8 cellular contexts compared by ENCODE assay signal in the genomic region with DNA sequence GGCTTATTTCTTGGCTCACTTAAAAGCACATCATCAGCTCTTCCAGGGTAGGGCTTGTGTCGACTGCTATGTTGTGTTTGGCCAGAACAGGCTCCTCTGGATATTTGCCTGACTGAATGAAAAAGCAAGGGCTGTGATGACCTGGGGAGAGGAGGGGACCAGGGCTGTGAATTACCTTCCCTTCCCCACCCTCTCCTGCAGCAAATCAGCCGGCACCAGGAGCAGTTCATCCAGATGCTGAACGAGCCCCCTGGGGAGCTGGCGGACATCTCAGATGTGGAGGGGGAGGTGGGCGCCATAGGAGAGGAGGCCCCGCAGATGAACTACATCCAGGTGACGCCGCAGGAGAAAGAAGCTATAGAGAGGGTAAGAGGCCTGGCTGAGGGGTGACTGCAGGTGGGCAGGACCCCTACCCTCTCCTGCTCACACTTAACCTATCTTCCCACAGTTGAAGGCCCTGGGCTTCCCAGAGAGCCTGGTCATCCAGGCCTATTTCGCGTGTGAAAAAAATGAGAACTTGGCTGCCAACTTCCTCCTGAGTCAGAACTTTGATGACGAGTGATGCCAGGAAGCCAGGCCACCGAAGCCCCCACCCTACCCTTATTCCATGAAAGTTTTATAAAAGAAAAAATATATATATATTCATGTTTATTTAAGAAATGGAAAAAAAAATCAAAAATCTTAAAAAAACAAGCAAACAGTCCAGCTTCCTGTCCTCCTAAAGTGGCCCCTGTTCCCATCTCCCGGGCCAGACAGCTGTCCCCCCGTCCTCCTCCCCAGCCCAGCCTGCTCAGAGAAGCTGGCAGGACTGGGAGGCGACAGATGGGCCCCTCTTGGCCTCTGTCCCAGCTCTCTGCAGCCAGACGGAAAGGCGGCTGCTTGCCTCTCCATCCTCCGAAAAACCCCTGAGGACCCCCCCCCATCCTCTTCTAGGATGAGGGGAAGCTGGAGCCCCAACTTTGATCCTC. TPM values are rescaled to one million over a fixed set of nuclear protein-coding genes. Genes with fewer than 3 reads are reported as not detected.
DNase-seq lines count a peak whose midpoint lies in the region; ATAC-seq, FAIRE-seq and TF ChIP-seq lines count a peak whose summit lies in the region.

No MANE protein-coding gene starts in this region.

- H3K4me3 ChIP-seq in OCI-LY3 (ENCODE audit: low read length) (no peak overlapping the region), endodermal cell (ENCODE audit: low read length) (no peak overlapping the region)

- peaks cover 89% of the 10 kb centered on the region for H3K79me2 ChIP-seq in OCI-LY3 (ENCODE audit: low read length)

- H3K4me2 ChIP-seq in OCI-LY3 (ENCODE audit: low read length), result no peak overlapping the region

- peaks cover 13% of the 10 kb centered on the region for H3K4me1 Mint-ChIP-seq in endodermal cell

- DNase-seq in GM03348 (ENCODE audit: low spot score) (peak; percentile 78), endodermal cell (peak; percentile 64), posterior vena cava (ENCODE audit: low spot score) (peak; percentile 81), RCC 7860 (ENCODE audit: low spot score) (no peak)

- no peaks in the 10 kb centered on the region for H3K27me3 Mint-ChIP-seq in endodermal cell (ENCODE audit: insufficient read depth)

- no peaks in the 10 kb centered on the region for H3K9me3 ChIP-seq in OCI-LY3 (ENCODE audit: insufficient read depth, low read length)
- H3K9me3 ChIP-seq in endodermal cell (ENCODE audit: control insufficient read depth, low read length), result no peaks in the 10 kb centered on the region

- peaks cover 17% of the 10 kb centered on the region for H4K20me1 ChIP-seq in OCI-LY3 (ENCODE audit: insufficient read depth, low read length)

- H3K4me3 Mint-ChIP-seq in endodermal cell, result no peak overlapping the region

- intact Hi-C loops in posterior vena cava (cut with DNase I), result no loop called here

- WGBS in endodermal cell (ENCODE audit: insufficient coverage in 1 of 2, insufficient read length in 1 of 2), 2 experiments, result 88 to 94% methylated on average over 3 to 14 of the region's 18 CpGs

- H3K36me3 Mint-ChIP-seq in endodermal cell (ENCODE audit: low read depth), result peaks cover 62% of the 10 kb centered on the region

- no peak overlapping the region for H2AFZ ChIP-seq in OCI-LY3 (ENCODE audit: low read depth, low read length)

- no peak overlapping the region for H3K27ac Mint-ChIP-seq in endodermal cell

- H3K27ac ChIP-seq in OCI-LY3 (ENCODE audit: low read length) (peak overlapping the region; percentile 78), endodermal cell (ENCODE audit: low read depth, low read length) (no peak overlapping the region)

- H3K4me1 ChIP-seq in OCI-LY3 (ENCODE audit: low read length) (peaks cover 31% of the 10 kb centered on the region), endodermal cell (ENCODE audit: control insufficient read depth, insufficient read depth, low read length) (no peaks in the 10 kb centered on the region)

- no peak for FAIRE-seq in RCC 7860 (lab: Jason Lieb, UNC)

- TF ChIP-seq CTCF in OCI-LY3 (IDR thresholded peaks at IDR 0.05; ENCODE audit: low read depth, low read length), result no peak
- TF ChIP-seq CTCF in endodermal cell (conservative IDR thresholded peaks at IDR 0.05), result no peak

- ATAC-seq in HG02623 (IDR thresholded peaks at IDR 0.05; ENCODE audit: unreplicated experiment) (no peak), GM18867 (IDR thresholded peaks at IDR 0.05; ENCODE audit: unreplicated experiment) (no peak), HG03565 (IDR thresholded peaks at IDR 0.05; ENCODE audit: unreplicated experiment) (no peak)

- no peaks in the 10 kb centered on the region for H3K9me3 Mint-ChIP-seq in endodermal cell

- H3K9ac ChIP-seq in OCI-LY3 (ENCODE audit: low read length) (no peak overlapping the region), endodermal cell (ENCODE audit: extremely low read depth, low read length, poor library complexity, severe bottlenecking) (no peak overlapping the region)

- peaks cover 55% of the 10 kb centered on the region for H3K36me3 ChIP-seq in OCI-LY3 (replicated peaks; ENCODE audit: low read depth, low read length)
- peaks cover 56% of the 10 kb centered on the region for H3K36me3 ChIP-seq in endodermal cell (ENCODE audit: control insufficient read depth, insufficient read depth, low read length)

- H3K27me3 ChIP-seq in OCI-LY3 (ENCODE audit: low read depth, low read length) (no peaks in the 10 kb centered on the region), endodermal cell (ENCODE audit: control insufficient read depth, insufficient read depth, low read length, poor library complexity, severe bottlenecking) (no peaks in the 10 kb centered on the region)

RNA-seq across cellular contexts. Expression of gene GADD45GIP1, which starts 4.3 kb away (rescaled TPM):
- 10 to 100 TPM; 31.0 to 34.9 TPM for total RNA-seq in endodermal cell
- 37.5 TPM for polyA plus RNA-seq in endodermal cell (2013, experiment 1 of 2)
- 41.7 TPM for polyA plus RNA-seq in endodermal cell (2013, experiment 2 of 2)
- total RNA-seq in posterior vena cava, result 10 to 100 TPM; 18.1 to 20.7 TPM

RNA-seq across cellular contexts. Expression of gene RAD23A, which starts 7.1 kb away (rescaled TPM):
- total RNA-seq in endodermal cell (100 to 1,000 TPM in 1 of 2 donors, 10 to 100 TPM in 1; 75.5 to 117 TPM), posterior vena cava (100 to 1,000 TPM in 1 of 2 donors, 10 to 100 TPM in 1; 90.9 to 124 TPM)
- polyA plus RNA-seq in endodermal cell (2013, experiment 1 of 2), result 91.9 TPM
- 87.3 TPM for polyA plus RNA-seq in endodermal cell (2013, experiment 2 of 2)

RNA-seq across cellular contexts. Expression of gene CALR, which starts 14.4 kb away (rescaled TPM):
- total RNA-seq in endodermal cell (1,000 to 10,000 TPM in 1 of 2 donors, 100 to 1,000 TPM in 1; 873 to 1,303 TPM), posterior vena cava (100 to 1,000 TPM; 629 to 855 TPM)
- polyA plus RNA-seq in endodermal cell (2013, experiment 1 of 2), result 723 TPM
- 735 TPM for polyA plus RNA-seq in endodermal cell (2013, experiment 2 of 2)

RNA-seq across cellular contexts. Expression of gene DAND5, which starts 16.6 kb away (rescaled TPM):
- total RNA-seq in endodermal cell (under 1 TPM; 0.13 to 0.40 TPM), posterior vena cava (not detected)
- not detected for polyA plus RNA-seq in endodermal cell (2013, experiment 1 of 2)
- polyA plus RNA-seq in endodermal cell (2013, experiment 2 of 2), result not detected

RNA-seq across cellular contexts. Expression of gene FARSA, which starts 19.3 kb away (rescaled TPM):
- total RNA-seq in endodermal cell (10 to 100 TPM; 65.1 to 70.8 TPM), posterior vena cava (10 to 100 TPM; 30.8 to 31.1 TPM)
- polyA plus RNA-seq in endodermal cell (2013, experiment 1 of 2), result 43.7 TPM
- polyA plus RNA-seq in endodermal cell (2013, experiment 2 of 2), result 40.0 TPM
